Comparison of ENCODE assay signal across 8 cellular contexts in genomic region chr3:69085543-69086132, GRCh38. TPM values are rescaled to one million over a fixed set of nuclear protein-coding genes. Genes with fewer than 3 reads are reported as not detected.
A peak's percentile ranks its signal among the peaks of the same experiment; 100 is the strongest.
DNase-seq lines count a peak whose midpoint lies in the region; ATAC-seq, FAIRE-seq and TF ChIP-seq lines count a peak whose summit lies in the region.

No MANE protein-coding gene starts in this region.

- no peak for TF ChIP-seq CTCF in SK-N-SH (IDR thresholded peaks at IDR 0.05)
- no peak for TF ChIP-seq CTCF in endothelial cell of umbilical vein (IDR thresholded peaks at IDR 0.05; ENCODE audit: extremely low read depth in 1 of 2, insufficient read depth in 1 of 2, low read depth in 1 of 2, low read length in 2 of 2)
- TF ChIP-seq CTCF in mucosa of descending colon (IDR thresholded peaks at IDR 0.05) = no peak

- peaks cover 48% of the 10 kb centered on the region for H3F3A ChIP-seq in SK-N-SH (replicated peaks; ENCODE audit: insufficient read depth)

- intact Hi-C loops in endothelial cell of umbilical vein (cut with micrococcal nuclease) (loop anchor here (1.0 to 5.0 kb wide), 4 partner anchors 33 to 267 kb away; partner anchors contain the start of genes EOGT and TMF1), mucosa of descending colon (cut with DNase I, micrococcal nuclease) (no loop called here)

- ATAC-seq in activated CD4-positive, CD25-positive, alpha-beta regulatory T cell treated with anti-CD3 and anti-CD28 coated beads, Interleukin-2, amount 50 U/mL, for 24 hours = no peak
- peak; percentile 21 for ATAC-seq in mucosa of descending colon
- no peak for ATAC-seq in HG03045 (IDR thresholded peaks at IDR 0.05; ENCODE audit: unreplicated experiment)

- peak overlapping the region; percentile 78 to 94 for H3K27ac ChIP-seq in SK-N-SH (ENCODE audit: low read depth in 2 of 2, low read length in 1 of 2)
- peak overlapping the region; percentile 68 for H3K27ac ChIP-seq in endothelial cell of umbilical vein (ENCODE audit: insufficient read depth, low read depth, low read length)

- peak overlapping the region; percentile 75 for H2AFZ ChIP-seq in SK-N-SH (ENCODE audit: low read depth)
- peak overlapping the region; percentile 69 for H2AFZ ChIP-seq in endothelial cell of umbilical vein (ENCODE audit: low read depth, low read length)

- dilution Hi-C loops in endothelial cell of umbilical vein (cut with MboI; ENCODE audit: extremely low pct_ligation_motif_present, low sequenced_read_pairs) = no loop called here

- H3K4me2 ChIP-seq in SK-N-SH (peak overlapping the region; percentile 72), endothelial cell of umbilical vein (ENCODE audit: insufficient read depth, low read length) (peak overlapping the region; percentile 91)

- H3K27me3 ChIP-seq in SK-N-SH (ENCODE audit: insufficient read depth) (no peaks in the 10 kb centered on the region), endothelial cell of umbilical vein (ENCODE audit: control insufficient read depth in 2 of 2, insufficient read depth in 2 of 2, low read length in 2 of 2) (no peaks in the 10 kb centered on the region)

- no peaks in the 10 kb centered on the region for H3K9me1 ChIP-seq in endothelial cell of umbilical vein (replicated peaks; ENCODE audit: control insufficient read depth, extremely low read depth, insufficient read depth, low read length)

- peaks cover 19% of the 10 kb centered on the region for H4K20me1 ChIP-seq in SK-N-SH (ENCODE audit: insufficient read depth)
- no peaks in the 10 kb centered on the region for H4K20me1 ChIP-seq in endothelial cell of umbilical vein (replicated peaks; ENCODE audit: control insufficient read depth, extremely low read depth, insufficient read depth, low read length)

- H3K9me3 ChIP-seq in SK-N-SH (no peaks in the 10 kb centered on the region), endothelial cell of umbilical vein (replicated peaks; ENCODE audit: control insufficient read depth, insufficient read depth, low read length) (no peaks in the 10 kb centered on the region), mucosa of descending colon (no peaks in the 10 kb centered on the region)

- CTCF ChIA-PET in SK-N-SH (lab: Yijun Ruan, JAX) (interaction anchor here (0.7 to 1.3 kb wide), 3 partner anchors 35 to 220 kb away, joined by 3 to 8 read pairs (median 4); no protein-coding TSS in a partner anchor), endothelial cell of umbilical vein (lab: Charles Lee) (interaction anchor here (2.1 to 2.4 kb wide), 2 partner anchors 16 to 34 kb away, joined by 5 read pairs; no protein-coding TSS in a partner anchor)

- no peak for TF ChIP-seq POLR2A in endothelial cell of umbilical vein (IDR thresholded peaks at IDR 0.05; ENCODE audit: low read depth, low read length)

- peak; percentile 34 for DNase-seq in activated CD4-positive, CD25-positive, alpha-beta regulatory T cell treated with anti-CD3 and anti-CD28 coated beads, Interleukin-2, amount 50 U/mL, for 72 hours
- peak; percentile 35 for DNase-seq in SK-N-SH
- no peak for DNase-seq in endothelial cell of umbilical vein (ENCODE audit: low read depth, low spot score)
- peak; percentile 54 to 64 (median 63) for DNase-seq in mucosa of descending colon
- DNase-seq in urothelium cell line (ENCODE audit: low spot score) = peak; percentile 9
- DNase-seq in germinal center (ENCODE audit: low spot score) = no peak

- H3K36me3 ChIP-seq in SK-N-SH (replicated peaks in 1 of 2; ENCODE audit: control insufficient read depth in 1 of 2, insufficient read depth in 2 of 2, low read length in 1 of 2) = peaks cover 0 to 11% of the 10 kb centered on the region in 2 experiments
- no peaks in the 10 kb centered on the region for H3K36me3 ChIP-seq in endothelial cell of umbilical vein (ENCODE audit: control insufficient read depth in 2 of 2, extremely low read depth in 1 of 2, insufficient read depth in 2 of 2, low read length in 2 of 2)
- no peaks in the 10 kb centered on the region for H3K36me3 ChIP-seq in mucosa of descending colon (ENCODE audit: low read depth)

- peaks cover 58% of the 10 kb centered on the region for H3K79me2 ChIP-seq in SK-N-SH (ENCODE audit: insufficient read depth)
- H3K79me2 ChIP-seq in endothelial cell of umbilical vein (ENCODE audit: control insufficient read depth, insufficient read depth, low read length) = peaks cover 49% of the 10 kb centered on the region

- WGBS in SK-N-SH (ENCODE audit: low lambda C conversion rate) = 7% methylated on average over 10 of the region's 10 CpGs

- TF ChIP-seq RAD21 in SK-N-SH (IDR thresholded peaks at IDR 0.05; ENCODE audit: low read length) = no peak

- H3K4me1 ChIP-seq in SK-N-SH (ENCODE audit: control insufficient read depth in 1 of 2, insufficient read depth in 2 of 2, low read depth in 1 of 2, low read length in 1 of 2) (peaks cover 33 to 54% of the 10 kb centered on the region in 2 experiments), endothelial cell of umbilical vein (ENCODE audit: control insufficient read depth, extremely low read depth, insufficient read depth, low read length) (peaks cover 80% of the 10 kb centered on the region), mucosa of descending colon (ENCODE audit: low read depth) (peaks cover 42% of the 10 kb centered on the region)

- no peak for FAIRE-seq in endothelial cell of umbilical vein (lab: Jason Lieb, UNC)
- no peak for FAIRE-seq in urothelium cell line (lab: Jason Lieb, UNC)

- no peak for TF ChIP-seq EP300 in SK-N-SH (IDR thresholded peaks at IDR 0.05; ENCODE audit: borderline replicate concordance in 1 of 2, low read depth in 1 of 2, low read length in 1 of 2)

- peak overlapping the region; percentile 86 for H3K9ac ChIP-seq in SK-N-SH
- peak overlapping the region; percentile 87 for H3K9ac ChIP-seq in endothelial cell of umbilical vein (replicated peaks; ENCODE audit: extremely low read depth, insufficient read depth, low read length)

- no TSS peak for BruUV-seq in endothelial cell of umbilical vein (replicated peaks; lab: Mats Ljungman, UMichigan)

- peak overlapping the region; percentile 92 to 93 for H3K4me3 ChIP-seq in SK-N-SH (ENCODE audit: low read depth in 2 of 2, low read length in 1 of 2)
- peak overlapping the region; percentile 77 to 87 (median 80) for H3K4me3 ChIP-seq in endothelial cell of umbilical vein (replicated peaks in 1 of 3; ENCODE audit: insufficient read depth in 1 of 3, low read depth in 1 of 3, low read length in 3 of 3)
- peak overlapping the region; percentile 76 for H3K4me3 ChIP-seq in mucosa of descending colon

- POLR2A ChIA-PET in SK-N-SH (lab: Yijun Ruan, JAX) (no interaction called here), endothelial cell of umbilical vein (lab: Charles Lee) (interaction anchor here (0.7 to 1.3 kb wide), 2 partner anchors 96 to 139 kb away, joined by 3 to 4 read pairs; no protein-coding TSS in a partner anchor)

- no peaks in the 10 kb centered on the region for H3K9me2 ChIP-seq in SK-N-SH

RNA-seq across cellular contexts. Expression of gene ARL6IP5, which starts 0.9 kb away (rescaled TPM):
- 64.6 and 90.7 TPM in 2 replicates for polyA plus RNA-seq in SK-N-SH (2012; rRNA removed)
- polyA plus RNA-seq in SK-N-SH (2012; cell fraction: cytosol; rRNA removed) = 101 and 122 TPM in 2 replicates
- polyA plus RNA-seq in SK-N-SH (2012; cell fraction: nucleus; rRNA removed) = 24.8 and 38.2 TPM in 2 replicates
- total RNA-seq in endothelial cell of umbilical vein = 111 and 116 TPM in 2 replicates
- polyA plus RNA-seq in endothelial cell of umbilical vein = 96.9 and 129 TPM in 2 replicates
- 96.6 and 110 TPM in 2 replicates for polyA plus RNA-seq in endothelial cell of umbilical vein (2011; cell fraction: cytosol; rRNA removed)
- polyA plus RNA-seq in endothelial cell of umbilical vein (2011; cell fraction: nucleus; rRNA removed) = 37.5 and 46.6 TPM in 2 replicates
- 117 and 149 TPM in 2 replicates for polyA plus RNA-seq in endothelial cell of umbilical vein (2012)
- polyA minus RNA-seq in endothelial cell of umbilical vein = 181 and 225 TPM in 2 replicates
- polyA minus RNA-seq in endothelial cell of umbilical vein (2011; cell fraction: cytosol; rRNA and poly(A)+ RNA removed) = 26.9 TPM
- polyA minus RNA-seq in endothelial cell of umbilical vein (2011; cell fraction: nucleus; rRNA and poly(A)+ RNA removed) = 22.4 and 29.2 TPM in 2 replicates
- 100 to 1,000 TPM; 111 to 129 (median 119) TPM for total RNA-seq in mucosa of descending colon

RNA-seq across cellular contexts. Expression of gene UBA3, which starts 5.5 kb away (rescaled TPM):
- polyA plus RNA-seq in SK-N-SH (2012; rRNA removed) (43.0 and 62.0 TPM in 2 replicates), endothelial cell of umbilical vein (30.9 and 39.4 TPM in 2 replicates)
- 53.5 and 64.1 TPM in 2 replicates for polyA plus RNA-seq in SK-N-SH (2012; cell fraction: cytosol; rRNA removed)
- 50.1 and 92.6 TPM in 2 replicates for polyA plus RNA-seq in SK-N-SH (2012; cell fraction: nucleus; rRNA removed)
- total RNA-seq in endothelial cell of umbilical vein (81.6 and 84.6 TPM in 2 replicates), mucosa of descending colon (10 to 100 TPM; 46.5 to 59.3 (median 51.8) TPM)
- polyA plus RNA-seq in endothelial cell of umbilical vein (2011; cell fraction: cytosol; rRNA removed) = 52.4 and 54.6 TPM in 2 replicates
- 113 and 114 TPM in 2 replicates for polyA plus RNA-seq in endothelial cell of umbilical vein (2011; cell fraction: nucleus; rRNA removed)
- 40.4 and 79.9 TPM in 2 replicates for polyA plus RNA-seq in endothelial cell of umbilical vein (2012)
- 52.9 and 69.9 TPM in 2 replicates for polyA minus RNA-seq in endothelial cell of umbilical vein
- 16.2 TPM for polyA minus RNA-seq in endothelial cell of umbilical vein (2011; cell fraction: cytosol; rRNA and poly(A)+ RNA removed)
- 44.4 and 49.2 TPM in 2 replicates for polyA minus RNA-seq in endothelial cell of umbilical vein (2011; cell fraction: nucleus; rRNA and poly(A)+ RNA removed)

RNA-seq across cellular contexts. Expression of gene TMF1, which starts 33.5 kb away (rescaled TPM):
- polyA plus RNA-seq in SK-N-SH (2012; rRNA removed) (3.2 and 4.3 TPM in 2 replicates), endothelial cell of umbilical vein (2.5 and 3.7 TPM in 2 replicates)
- 4.8 and 5.7 TPM in 2 replicates for polyA plus RNA-seq in SK-N-SH (2012; cell fraction: cytosol; rRNA removed)
- 5.4 and 9.2 TPM in 2 replicates for polyA plus RNA-seq in SK-N-SH (2012; cell fraction: nucleus; rRNA removed)
- total RNA-seq in endothelial cell of umbilical vein (32.3 and 32.7 TPM in 2 replicates), mucosa of descending colon (10 to 100 TPM; 40.3 to 43.9 (median 43.4) TPM)
- 6.2 and 12.1 TPM in 2 replicates for polyA plus RNA-seq in endothelial cell of umbilical vein (2011; cell fraction: cytosol; rRNA removed)
- polyA plus RNA-seq in endothelial cell of umbilical vein (2011; cell fraction: nucleus; rRNA removed) = 14.6 and 15.1 TPM in 2 replicates
- 19.0 and 22.9 TPM in 2 replicates for polyA plus RNA-seq in endothelial cell of umbilical vein (2012)
- polyA minus RNA-seq in endothelial cell of umbilical vein = 30.1 and 43.0 TPM in 2 replicates
- polyA minus RNA-seq in endothelial cell of umbilical vein (2011; cell fraction: cytosol; rRNA and poly(A)+ RNA removed) = 11.9 TPM
- 31.1 and 41.4 TPM in 2 replicates for polyA minus RNA-seq in endothelial cell of umbilical vein (2011; cell fraction: nucleus; rRNA and poly(A)+ RNA removed)

RNA-seq across cellular contexts. Expression of gene LMOD3, which starts 36.8 kb away (rescaled TPM):
- not detected in 2 replicates for polyA plus RNA-seq in SK-N-SH (2012; rRNA removed)
- polyA plus RNA-seq in SK-N-SH (2012; cell fraction: cytosol; rRNA removed) = not detected in 2 replicates
- not detected in 2 replicates for polyA plus RNA-seq in SK-N-SH (2012; cell fraction: nucleus; rRNA removed)
- total RNA-seq in endothelial cell of umbilical vein = not detected in 2 replicates
- polyA plus RNA-seq in endothelial cell of umbilical vein = not detected in 2 replicates
- polyA plus RNA-seq in endothelial cell of umbilical vein (2011; cell fraction: cytosol; rRNA removed) = not detected in 2 replicates
- not detected in 2 replicates for polyA plus RNA-seq in endothelial cell of umbilical vein (2011; cell fraction: nucleus; rRNA removed)
- polyA plus RNA-seq in endothelial cell of umbilical vein (2012) = 0.04 and 0.05 TPM in 2 replicates
- not detected in 2 replicates for polyA minus RNA-seq in endothelial cell of umbilical vein
- not detected for polyA minus RNA-seq in endothelial cell of umbilical vein (2011; cell fraction: cytosol; rRNA and poly(A)+ RNA removed)
- polyA minus RNA-seq in endothelial cell of umbilical vein (2011; cell fraction: nucleus; rRNA and poly(A)+ RNA removed) = not detected in 2 replicates
- total RNA-seq in mucosa of descending colon = under 1 TPM in 2 of 3 donors, not detected in 1; 0.13 to 0.34 TPM

Comparison
In these comparisons a context has a peak if more than half of its experiments do, and no peak if none do; other contexts are left out.
1. DNase-seq: peak in activated CD4-positive, CD25-positive, alpha-beta regulatory T cell treated with anti-CD3 and anti-CD28 coated beads, Interleukin-2, amount 50 U/mL, for 72 hours (single experiment), SK-N-SH (single experiment), mucosa of descending colon (3 of 3) and urothelium cell line (single experiment); none in endothelial cell of umbilical vein (single experiment) and germinal center (single experiment).
2. Peak in every context shown above with its lines, with median percentiles within 50 percentile points of each other: H3K4me3 ChIP-seq.